In genomic region chr11:64553554-64554201, GRCh38 we compare ENCODE assay signal across 8 cellular contexts. TPM values are rescaled to one million over a fixed set of nuclear protein-coding genes. Genes with fewer than 3 reads are reported as not detected.
DNase-seq lines count a peak whose midpoint lies in the region; ATAC-seq and TF ChIP-seq lines count a peak whose summit lies in the region.

No MANE protein-coding gene starts in this region.

- no peak for ATAC-seq in HG03521 (IDR thresholded peaks at IDR 0.05; ENCODE audit: unreplicated experiment)
- no peak for ATAC-seq in HG02571 (IDR thresholded peaks at IDR 0.05; ENCODE audit: unreplicated experiment)

- peak; percentile 94 to 97 for TF ChIP-seq RAD21 in liver (IDR thresholded peaks at IDR 0.05)

- no peak overlapping the region for H3K4me3 ChIP-seq in coronary artery
- H3K4me3 ChIP-seq in liver (ENCODE audit: low read depth in 1 of 3, low read length in 3 of 3) = no peak overlapping the region

- no peaks in the 10 kb centered on the region for H3K36me3 ChIP-seq in liver (ENCODE audit: control insufficient read depth in 4 of 4, insufficient read depth in 3 of 4, low read depth in 1 of 4, low read length in 3 of 4)

- H3K4me1 ChIP-seq in liver (ENCODE audit: control insufficient read depth in 4 of 4, insufficient read depth in 4 of 4, low read length in 3 of 4) = peaks cover 0 to 29% (median 24%) of the 10 kb centered on the region in 4 donors

- H3K9ac ChIP-seq in liver (ENCODE audit: low read depth in 1 of 2, low read length in 2 of 2) = no peak overlapping the region

- peak overlapping the region in 1 of 2 donors; percentile 77 for H3K27ac ChIP-seq in coronary artery
- H3K27ac ChIP-seq in liver (ENCODE audit: low read depth in 1 of 2, low read length in 2 of 2) = peak overlapping the region; percentile 34 to 63

- DNase-seq in ELR (ENCODE audit: low read depth) (peak; percentile 63), M059J (ENCODE audit: low read depth) (peak; percentile 12), coronary artery (ENCODE audit: low spot score) (no peak)
- peak; percentile 66 for DNase-seq in activated CD4-positive, alpha-beta T cell treated with anti-CD3 and anti-CD28 coated beads for 48 hours
- peak; percentile 10 to 36 (median 16) for DNase-seq in stimulated activated CD4-positive, alpha-beta T cell treated with anti-CD3 and anti-CD28 coated beads, TNF-alpha, amount 100 ng/mL, for 4 hours (ENCODE audit: low read depth in 3 of 3)

- no peaks in the 10 kb centered on the region for H3K27me3 ChIP-seq in liver (ENCODE audit: control insufficient read depth in 4 of 4, insufficient read depth in 4 of 4, low read length in 3 of 4)

- H3K9me3 ChIP-seq in liver (ENCODE audit: control insufficient read depth in 4 of 4, low read length in 3 of 4) = no peaks in the 10 kb centered on the region

- 52% methylated on average over 13 of the region's 13 CpGs for WGBS in liver

- TF ChIP-seq CTCF in coronary artery (IDR thresholded peaks at IDR 0.05) (peak; percentile 94), liver (IDR thresholded peaks at IDR 0.05; ENCODE audit: low read depth, low read length, missing input control) (peak; percentile 96)

TF ChIP-seq in liver, 16 proteins besides CTCF, POLR2A, EP300 and RAD21:
- TF ChIP-seq MAX (IDR thresholded peaks at IDR 0.05) = no peak
- no peak for TF ChIP-seq JUND (IDR thresholded peaks at IDR 0.05)
- no peak for TF ChIP-seq HNF4A (conservative IDR thresholded peaks at IDR 0.05)
- TF ChIP-seq TAF1 (conservative IDR thresholded peaks at IDR 0.05) = no peak
- no peak for TF ChIP-seq FOXA1 (IDR thresholded peaks at IDR 0.05)
- no peak for TF ChIP-seq HNF4G (IDR thresholded peaks at IDR 0.05)
- TF ChIP-seq YY1 (IDR thresholded peaks at IDR 0.05) = no peak
- TF ChIP-seq RXRA (IDR thresholded peaks at IDR 0.05) = no peak
- TF ChIP-seq NR2F2 (IDR thresholded peaks at IDR 0.05) = no peak
- no peak for TF ChIP-seq GABPA (IDR thresholded peaks at IDR 0.05 in 1 of 2, conservative IDR thresholded peaks at IDR 0.05 in 1 of 2)
- no peak for TF ChIP-seq ZBTB33 (IDR thresholded peaks at IDR 0.05)
- no peak for TF ChIP-seq FOXA2 (IDR thresholded peaks at IDR 0.05)
- TF ChIP-seq SP1 (IDR thresholded peaks at IDR 0.05) = no peak

RNA-seq across cellular contexts. Expression of gene SLC22A11, which starts 2.1 kb away (rescaled TPM):
- not detected in 2 replicates for total RNA-seq in M059J (2014; rRNA removed; shearing (Covaris generic))
- total RNA-seq in liver = under 1 TPM; 0.23 to 0.33 TPM
- polyA plus RNA-seq in liver = under 1 TPM in 1 of 2 donors, not detected in 1; 0.09 TPM

RNA-seq across cellular contexts. Expression of gene SLC22A12, which starts 37.3 kb away (rescaled TPM):
- total RNA-seq in M059J (2014; rRNA removed; shearing (Covaris generic)) = not detected in 2 replicates
- under 1 TPM in 1 of 2 donors, not detected in 1; under 0.01 TPM for total RNA-seq in liver
- under 1 TPM in 1 of 2 donors, not detected in 1; 0.02 TPM for polyA plus RNA-seq in liver
